13 cellular contexts compared by ENCODE assay signal in the genomic region with DNA sequence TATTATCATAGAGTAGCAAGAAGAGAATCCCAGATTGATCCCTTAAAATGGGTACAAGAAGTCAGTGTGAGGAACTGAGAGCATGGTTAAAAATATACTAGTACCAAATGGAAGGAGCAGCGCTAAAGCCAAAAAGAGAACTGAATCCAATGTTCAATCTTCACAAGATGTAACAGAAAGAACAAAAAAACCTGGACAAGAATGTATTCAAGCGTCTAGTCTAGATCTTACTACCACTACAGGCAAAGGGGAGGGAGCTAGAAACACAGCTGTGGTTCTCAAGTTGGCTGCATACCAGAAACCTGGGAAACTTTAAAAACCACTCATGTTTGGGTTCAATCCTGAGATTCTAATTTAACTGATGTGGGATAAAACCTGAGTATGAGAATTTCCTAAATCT. TPM values are rescaled to one million over a fixed set of nuclear protein-coding genes. Genes with fewer than 3 reads are reported as not detected.
A peak's percentile ranks its signal among the peaks of the same experiment; 100 is the strongest.
DNase-seq lines count a peak whose midpoint lies in the region; ATAC-seq lines count a peak whose summit lies in the region.
"Had no signal": no experiment of that assay in that cellular context is flagged by ENCODE, and none has a peak within 500 bp of the region (broad histone marks: within the 10 kb centered on the region; RNA-seq: fewer than 3 reads in every experiment).

No MANE protein-coding gene starts in this region.

- no peak overlapping the region for H3K18ac ChIP-seq in trophoblast cell (ENCODE audit: low read length)

- no peaks in the 10 kb centered on the region for H3K79me1 ChIP-seq in trophoblast cell (ENCODE audit: low read length)

- no peaks in the 10 kb centered on the region for H3K9me3 Mint-ChIP-seq in stimulated activated effector memory CD8-positive, alpha-beta T cell treated with anti-CD3 and anti-CD28 coated beads, Interleukin-12 subunit alpha, Interleukin-12 subunit beta, amount 100 ng/mL, for 72 hours

- H3K4me3 Mint-ChIP-seq in stimulated activated effector memory CD8-positive, alpha-beta T cell treated with anti-CD3 and anti-CD28 coated beads, Interleukin-12 subunit alpha, Interleukin-12 subunit beta, amount 100 ng/mL, for 72 hours = no peak overlapping the region

- peaks cover 17% of the 10 kb centered on the region for H3K4me1 Mint-ChIP-seq in stimulated activated effector memory CD8-positive, alpha-beta T cell treated with anti-CD3 and anti-CD28 coated beads, Interleukin-12 subunit alpha, Interleukin-12 subunit beta, amount 100 ng/mL, for 72 hours

- DNase-seq in astrocyte of the hippocampus (ENCODE audit: low read depth, low spot score) = peak; percentile 68
- DNase-seq in stimulated activated effector memory CD8-positive, alpha-beta T cell treated with anti-CD3 and anti-CD28 coated beads, Interleukin-12 subunit alpha, Interleukin-12 subunit beta, amount 100 ng/mL, for 72 hours (ENCODE audit: low spot score in 2 of 2) = no peak
- no peak for DNase-seq in trophoblast cell
- DNase-seq in NCI-H82 treated with DMSO at 0.1 percent for 48 hours (lab: John Stamatoyannopoulos, UW; ENCODE audit: unreplicated experiment) = no peak
- no peak for DNase-seq in MG63
- DNase-seq: anterior cingulate cortex, kidney, NCI-H69, T-helper 1 cell had no signal

- H2BK5ac ChIP-seq in trophoblast cell (ENCODE audit: low read depth, low read length, poor library complexity) = no peak overlapping the region

- H2BK120ac ChIP-seq in trophoblast cell (ENCODE audit: insufficient read depth, low read length, poor library complexity) = no peak overlapping the region

- H3K27me3 ChIP-seq in BLaER1 (no peaks in the 10 kb centered on the region), trophoblast cell (ENCODE audit: insufficient read depth, low read length) (no peaks in the 10 kb centered on the region), MG63 (no peaks in the 10 kb centered on the region)
- H3K27me3 ChIP-seq: tibial nerve had no signal

- WGBS in trophoblast cell (ENCODE audit: extremely low coverage, insufficient coverage, insufficient read length) = no CpG with 5 or more reads among the region's 2 CpGs

- H3K14ac ChIP-seq in trophoblast cell (ENCODE audit: low read length) = no peak overlapping the region

- no peak overlapping the region for H3K23ac ChIP-seq in trophoblast cell (ENCODE audit: low read length)

- peaks cover 64% of the 10 kb centered on the region for H3K36me3 ChIP-seq in BLaER1
- H3K36me3 ChIP-seq in trophoblast cell (ENCODE audit: control insufficient read depth in 1 of 2, insufficient read depth in 2 of 2, low read length in 2 of 2) = no peaks in the 10 kb centered on the region
- peaks cover 2% of the 10 kb centered on the region; the same call in 1 of the 2 replicates for H3K36me3 ChIP-seq in MG63

- no peaks in the 10 kb centered on the region for H3K79me2 ChIP-seq in trophoblast cell (ENCODE audit: control insufficient read depth, insufficient read depth, low read length, poor library complexity)

- H3K4me1 ChIP-seq in BLaER1 (peaks cover 39% of the 10 kb centered on the region), trophoblast cell (ENCODE audit: control insufficient read depth in 1 of 2, insufficient read depth in 2 of 2, low read length in 2 of 2) (no peaks in the 10 kb centered on the region)

- peak overlapping the region; percentile 63 for H3K27ac ChIP-seq in BLaER1
- no peak overlapping the region for H3K27ac ChIP-seq in trophoblast cell (ENCODE audit: low read depth, low read length)
- H3K27ac ChIP-seq: tibial nerve had no signal

- H4K8ac ChIP-seq in trophoblast cell (ENCODE audit: low read depth, low read length) = no peak overlapping the region

- peak; percentile 85 for ATAC-seq in GM19351 (IDR thresholded peaks at IDR 0.05; ENCODE audit: unreplicated experiment)
- ATAC-seq in HG03159 (IDR thresholded peaks at IDR 0.05; ENCODE audit: unreplicated experiment) = peak; percentile 63
- ATAC-seq in stimulated activated effector memory CD8-positive, alpha-beta T cell treated with anti-CD3 and anti-CD28 coated beads, Interleukin-12 subunit alpha, Interleukin-12 subunit beta, amount 100 ng/mL, for 72 hours = no peak

- no peak overlapping the region for H2BK12ac ChIP-seq in trophoblast cell (ENCODE audit: low read length)

- no peak overlapping the region for H4K12ac ChIP-seq in trophoblast cell (ENCODE audit: low read depth, low read length)

- no peak overlapping the region for H4K91ac ChIP-seq in trophoblast cell (ENCODE audit: low read depth, low read length)

- H3K27ac Mint-ChIP-seq in stimulated activated effector memory CD8-positive, alpha-beta T cell treated with anti-CD3 and anti-CD28 coated beads, Interleukin-12 subunit alpha, Interleukin-12 subunit beta, amount 100 ng/mL, for 72 hours = no peak overlapping the region

- H3K36me3 Mint-ChIP-seq in stimulated activated effector memory CD8-positive, alpha-beta T cell treated with anti-CD3 and anti-CD28 coated beads, Interleukin-12 subunit alpha, Interleukin-12 subunit beta, amount 100 ng/mL, for 72 hours = peaks cover 42% of the 10 kb centered on the region

- H3K4me3 ChIP-seq in BLaER1 (0 out of 2 replicates have a peak overlapping the region, but pooled peaks have one; percentile 4), trophoblast cell (ENCODE audit: low read depth, low read length) (no peak overlapping the region), MG63 (no peak overlapping the region)
- H3K4me3 ChIP-seq: tibial nerve had no signal

- peak overlapping the region; percentile 5; the same call in 1 of the 2 replicates for H3K9ac ChIP-seq in BLaER1
- H3K9ac ChIP-seq in trophoblast cell (ENCODE audit: low read length) = no peak overlapping the region

- peaks cover 15% of the 10 kb centered on the region; the same call in 1 of the 2 replicates for H4K20me1 ChIP-seq in BLaER1

- no peak overlapping the region for H2AFZ ChIP-seq in trophoblast cell (ENCODE audit: insufficient read depth, low read length, poor library complexity)

- H3K9me3 ChIP-seq in BLaER1 (peaks cover 32% of the 10 kb centered on the region), trophoblast cell (ENCODE audit: insufficient read depth, low read depth, low read length) (no peaks in the 10 kb centered on the region), MG63 (no peaks in the 10 kb centered on the region)
- H3K9me3 ChIP-seq: tibial nerve had no signal

- no peak overlapping the region for H2AK5ac ChIP-seq in trophoblast cell (ENCODE audit: low read length)

- no peak overlapping the region for H3K4ac ChIP-seq in trophoblast cell (ENCODE audit: low read depth, low read length)

- H3K4me2 ChIP-seq in BLaER1 (peak overlapping the region; percentile 76), trophoblast cell (ENCODE audit: low read length) (no peak overlapping the region)

RNA-seq across cellular contexts. Expression of gene PIAS2, which starts 57.5 kb away (rescaled TPM):
- polyA plus RNA-seq in trophoblast cell (2013) = 12.2 and 12.9 TPM in 2 replicates
- total RNA-seq in MG63 (2014; rRNA removed; shearing (Covaris generic); ENCODE audit: low replicate concordance) = 21.0 and 21.2 TPM in 2 replicates

RNA-seq across cellular contexts. Expression of gene KATNAL2, which starts 57.5 kb away (rescaled TPM):
- 3.6 and 4.5 TPM in 2 replicates for polyA plus RNA-seq in trophoblast cell (2013)
- total RNA-seq in MG63 (2014; rRNA removed; shearing (Covaris generic); ENCODE audit: low replicate concordance) = 3.0 and 3.2 TPM in 2 replicates
